1 cellular context compared by ENCODE assay signal in the genomic region with DNA sequence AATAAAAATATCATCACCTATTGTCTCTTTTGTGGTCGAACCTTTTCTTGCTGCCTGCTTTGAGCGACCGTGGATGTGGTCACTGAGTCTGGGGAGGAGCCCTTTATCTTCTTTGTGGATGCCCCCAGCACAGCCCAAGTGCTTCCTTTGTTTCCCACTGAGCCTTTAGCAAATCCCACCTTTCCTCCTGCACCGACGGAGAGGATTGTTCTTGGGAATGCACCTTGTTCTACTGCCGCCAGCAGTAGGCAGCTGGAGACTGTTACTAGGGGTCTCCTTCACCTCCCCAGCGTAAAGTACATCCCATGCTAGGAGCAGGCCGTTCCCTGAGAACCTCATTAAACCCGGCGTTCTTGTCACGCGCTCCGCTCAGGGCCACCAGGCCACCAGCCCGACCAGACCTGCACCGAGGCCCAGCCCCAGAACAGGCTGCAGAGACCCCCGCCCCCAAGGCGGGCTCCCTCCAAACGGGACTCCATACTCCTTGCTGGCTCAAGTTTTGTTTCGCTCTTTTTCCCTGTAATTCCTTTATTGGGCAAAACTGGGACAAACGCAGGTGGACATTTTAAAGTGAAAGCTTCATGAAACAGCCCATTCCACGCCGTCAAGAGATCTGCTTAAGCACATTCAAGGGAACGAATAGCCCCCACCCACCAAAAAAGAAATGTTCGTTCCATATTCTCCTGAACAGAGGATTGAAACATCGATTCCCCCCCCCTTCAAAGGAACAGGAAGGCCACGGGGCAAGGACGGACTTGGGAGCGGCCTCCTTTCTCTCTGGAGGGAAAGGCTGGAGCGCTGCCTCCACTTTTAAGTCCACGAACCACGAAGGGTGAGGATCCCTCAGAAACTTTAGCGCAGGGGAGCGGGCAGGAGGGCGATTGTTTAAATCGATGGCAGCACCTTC.
TF ChIP-seq lines count a peak whose summit lies in the region.

No MANE protein-coding gene starts in this region.

TF ChIP-seq in HEK293, 187 proteins besides CTCF, POLR2A, EP300 and RAD21 (continued from another document):
- TF ChIP-seq PRDM10 (tag by site-specific recombination; IDR thresholded peaks at IDR 0.05): peak; percentile 70
- TF ChIP-seq SETDB1 (IDR thresholded peaks at IDR 0.05; ENCODE audit: insufficient read length, low read length): no peak
- peak; percentile 36; the same call in 1 of the 2 replicates for TF ChIP-seq SP3 (tag by site-specific recombination; IDR thresholded peaks at IDR 0.05)
- TF ChIP-seq ZNF654 (tag by site-specific recombination; IDR thresholded peaks at IDR 0.05; ENCODE audit: low read depth): no peak
- TF ChIP-seq ZNF76 (tag by site-specific recombination; IDR thresholded peaks at IDR 0.05; ENCODE audit: borderline replicate concordance, low read depth): 0 out of 2 replicates have a peak, but pooled peaks have one; percentile 46
- TF ChIP-seq, protein P1, sequence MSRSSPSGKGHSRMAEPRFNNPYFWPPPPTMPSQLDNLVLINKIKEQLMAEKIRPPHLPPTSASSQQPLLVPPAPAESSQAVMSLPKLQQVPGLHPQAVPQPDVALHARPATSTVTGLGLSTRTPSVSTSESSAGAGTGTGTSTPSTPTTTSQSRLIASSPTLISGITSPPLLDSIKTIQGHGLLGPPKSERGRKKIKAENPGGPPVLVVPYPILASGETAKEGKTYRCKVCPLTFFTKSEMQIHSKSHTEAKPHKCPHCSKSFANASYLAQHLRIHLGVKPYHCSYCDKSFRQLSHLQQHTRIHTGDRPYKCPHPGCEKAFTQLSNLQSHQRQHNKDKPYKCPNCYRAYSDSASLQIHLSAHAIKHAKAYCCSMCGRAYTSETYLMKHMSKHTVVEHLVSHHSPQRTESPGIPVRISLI (tag by site-specific recombination; IDR thresholded peaks at IDR 0.05): no peak
- peak; percentile 55 for TF ChIP-seq ZBTB8A (tag by site-specific recombination; IDR thresholded peaks at IDR 0.05)
- peak; percentile 67; the same call in 1 of the 2 replicates for TF ChIP-seq ZNF10 (tag by site-specific recombination; IDR thresholded peaks at IDR 0.05)
- peak; percentile 66 for TF ChIP-seq IKZF3 (tag by site-specific recombination; IDR thresholded peaks at IDR 0.05)
- TF ChIP-seq SP2 (tag by site-specific recombination; IDR thresholded peaks at IDR 0.05): peak; percentile 41
- peak; percentile 39; the same call in 1 of the 2 replicates for TF ChIP-seq ZBTB20 (tag by site-specific recombination; IDR thresholded peaks at IDR 0.05)
- 0 out of 2 replicates have a peak, but pooled peaks have one; percentile 24 for TF ChIP-seq ZNF660 (tag by site-specific recombination; IDR thresholded peaks at IDR 0.05)
- TF ChIP-seq ZNF169 (tag by site-specific recombination; IDR thresholded peaks at IDR 0.05): no peak
- no peak for TF ChIP-seq ZNF701 (tag by site-specific recombination; IDR thresholded peaks at IDR 0.05)
- TF ChIP-seq, protein P2, sequence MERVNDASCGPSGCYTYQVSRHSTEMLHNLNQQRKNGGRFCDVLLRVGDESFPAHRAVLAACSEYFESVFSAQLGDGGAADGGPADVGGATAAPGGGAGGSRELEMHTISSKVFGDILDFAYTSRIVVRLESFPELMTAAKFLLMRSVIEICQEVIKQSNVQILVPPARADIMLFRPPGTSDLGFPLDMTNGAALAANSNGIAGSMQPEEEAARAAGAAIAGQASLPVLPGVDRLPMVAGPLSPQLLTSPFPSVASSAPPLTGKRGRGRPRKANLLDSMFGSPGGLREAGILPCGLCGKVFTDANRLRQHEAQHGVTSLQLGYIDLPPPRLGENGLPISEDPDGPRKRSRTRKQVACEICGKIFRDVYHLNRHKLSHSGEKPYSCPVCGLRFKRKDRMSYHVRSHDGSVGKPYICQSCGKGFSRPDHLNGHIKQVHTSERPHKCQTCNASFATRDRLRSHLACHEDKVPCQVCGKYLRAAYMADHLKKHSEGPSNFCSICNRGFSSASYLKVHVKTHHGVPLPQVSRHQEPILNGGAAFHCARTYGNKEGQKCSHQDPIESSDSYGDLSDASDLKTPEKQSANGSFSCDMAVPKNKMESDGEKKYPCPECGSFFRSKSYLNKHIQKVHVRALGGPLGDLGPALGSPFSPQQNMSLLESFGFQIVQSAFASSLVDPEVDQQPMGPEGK (tag by site-specific recombination; IDR thresholded peaks at IDR 0.05): peak; percentile 51
- peak; percentile 83; the same call in 1 of the 2 replicates for TF ChIP-seq ZBTB17 (tag by site-specific recombination; IDR thresholded peaks at IDR 0.05)
- no peak for TF ChIP-seq ZNF768 (tag by site-specific recombination; IDR thresholded peaks at IDR 0.05)
- peak; percentile 82 for TF ChIP-seq GLIS1 (tag by site-specific recombination; IDR thresholded peaks at IDR 0.05)
- peak; percentile 55; the same call in 1 of the 2 replicates for TF ChIP-seq ZNF600 (tag by site-specific recombination; IDR thresholded peaks at IDR 0.05)
TF ChIP-seq in HEK293: peak in this region for 19.
